In the genomic region with DNA sequence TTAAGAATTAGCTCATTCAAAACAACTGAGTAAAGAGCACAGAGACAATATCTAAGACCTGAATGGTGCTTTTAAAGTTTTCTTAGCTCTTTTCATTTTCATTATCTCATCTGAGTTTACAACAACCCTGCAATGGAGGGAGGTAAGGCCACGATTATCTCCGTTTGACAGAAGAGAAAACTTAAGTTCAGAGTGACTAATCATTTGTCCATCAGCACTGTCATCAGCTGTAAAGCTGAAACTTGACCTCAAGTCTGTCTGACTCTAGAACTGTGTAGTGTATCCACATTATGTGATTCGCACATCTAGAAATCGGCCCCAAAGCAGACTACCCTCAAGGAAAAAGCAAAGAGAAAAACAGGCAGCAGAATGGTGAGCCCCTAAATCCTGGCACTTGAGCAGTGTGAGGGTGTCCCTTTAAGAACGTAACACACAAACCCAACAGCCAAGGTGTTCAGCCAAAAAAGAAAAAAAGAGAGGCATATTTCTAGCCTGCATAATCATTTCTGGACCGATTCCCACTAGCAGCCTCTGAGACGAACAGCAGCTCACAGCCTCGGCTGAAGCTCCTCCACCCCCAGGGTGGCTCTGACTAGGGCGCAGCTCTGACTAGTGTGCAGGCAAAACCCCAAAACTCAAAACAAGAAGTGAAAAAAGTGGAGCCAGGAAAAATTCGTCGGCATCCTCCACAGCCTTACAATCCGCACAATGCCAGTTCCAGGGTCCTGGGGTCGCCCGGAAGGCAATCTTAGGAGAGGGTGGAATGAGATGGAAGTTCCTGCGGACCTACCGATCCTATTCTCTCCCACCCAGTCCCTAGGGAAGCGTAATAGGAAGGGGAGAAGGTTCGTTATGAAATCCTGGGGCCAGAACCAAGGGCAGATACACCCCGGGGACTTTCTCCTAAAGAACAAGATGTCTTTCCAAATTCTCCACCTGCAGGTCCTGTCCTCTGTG, we compare ENCODE assay signal across 10 cellular contexts. TPM values are rescaled to one million over a fixed set of nuclear protein-coding genes. Genes with fewer than 3 reads are reported as not detected.
DNase-seq lines count a peak whose midpoint lies in the region; ATAC-seq, FAIRE-seq and TF ChIP-seq lines count a peak whose summit lies in the region.
"Had no signal": no experiment of that assay in that cellular context is flagged by ENCODE, and none has a peak within 500 bp of the region (broad histone marks: within the 10 kb centered on the region; RNA-seq: fewer than 3 reads in every experiment).

No MANE protein-coding gene starts in this region.

- H3K36me3 ChIP-seq in left lung: no peaks in the 10 kb centered on the region

- ATAC-seq in left lung: peak; percentile 13
- ATAC-seq in stimulated activated effector memory CD8-positive, alpha-beta T cell treated with anti-CD3 and anti-CD28 coated beads, Interleukin-12 subunit alpha, Interleukin-12 subunit beta, amount 100 ng/mL, for 72 hours: no peak

- in situ Hi-C loops in KBM-7 (cut with MboI; ENCODE audit: low pct_unique_long_range_greater_than_20kb, low sequenced_read_pairs): no loop called here

- peaks cover 32% of the 10 kb centered on the region for H3K27me3 Mint-ChIP-seq in chondrocyte (ENCODE audit: low read depth)

- H3K36me3 Mint-ChIP-seq in chondrocyte (ENCODE audit: low read depth): no peaks in the 10 kb centered on the region
- H3K36me3 Mint-ChIP-seq in stimulated activated effector memory CD8-positive, alpha-beta T cell treated with anti-CD3 and anti-CD28 coated beads, Interleukin-12 subunit alpha, Interleukin-12 subunit beta, amount 100 ng/mL, for 72 hours: no peaks in the 10 kb centered on the region

- no peak overlapping the region for H3K27ac Mint-ChIP-seq in chondrocyte (ENCODE audit: unreplicated experiment)
- H3K27ac Mint-ChIP-seq in stimulated activated effector memory CD8-positive, alpha-beta T cell treated with anti-CD3 and anti-CD28 coated beads, Interleukin-12 subunit alpha, Interleukin-12 subunit beta, amount 100 ng/mL, for 72 hours: no peak overlapping the region

- peak overlapping the region; percentile 39 to 55 for H3K27ac ChIP-seq in left lung

- H3K4me1 ChIP-seq in left lung: peaks cover 0 to 26% of the 10 kb centered on the region in 2 donors

- no peak for TF ChIP-seq POLR2A in GM12891 (IDR thresholded peaks at IDR 0.05; ENCODE audit: low read depth, low read length)

- TF ChIP-seq CTCF in chondrocyte (IDR thresholded peaks at IDR 0.05): no peak
- no peak for TF ChIP-seq CTCF in left lung (IDR thresholded peaks at IDR 0.05)

- H3K4me3 ChIP-seq in left lung: peak overlapping the region; percentile 49 to 50

- DNase-seq in HTR-8/SVneo (ENCODE audit: insufficient read length, low spot score) (peak; percentile 29), chondrocyte (ENCODE audit: low spot score) (no peak), left lung (no peak), GM12891 (ENCODE audit: insufficient read length, low spot score) (no peak), KBM-7 (no peak), A172 (ENCODE audit: low spot score) (no peak)
- DNase-seq in stimulated activated effector memory CD8-positive, alpha-beta T cell treated with anti-CD3 and anti-CD28 coated beads, Interleukin-12 subunit alpha, Interleukin-12 subunit beta, amount 100 ng/mL, for 72 hours (ENCODE audit: low spot score in 2 of 2): no peak
- no peak for DNase-seq in activated effector memory CD4-positive, alpha-beta T cell treated with Interleukin-2 at 50 U/mL for 16 hours
- DNase-seq: NK-92 treated with Interleukin-12 subunit alpha and Interleukin-12 subunit beta, amount 100 ng/mL, for 24 hours had no signal

- H3K9me3 ChIP-seq in left lung: no peaks in the 10 kb centered on the region

- FAIRE-seq in HTR-8/SVneo (lab: Jason Lieb, UNC) (peak; percentile 90), GM12891 (lab: Jason Lieb, UNC) (no peak)
- FAIRE-seq: frontal cortex had no signal

- no peaks in the 10 kb centered on the region for H3K9me3 Mint-ChIP-seq in chondrocyte (ENCODE audit: low read depth)
- H3K9me3 Mint-ChIP-seq in stimulated activated effector memory CD8-positive, alpha-beta T cell treated with anti-CD3 and anti-CD28 coated beads, Interleukin-12 subunit alpha, Interleukin-12 subunit beta, amount 100 ng/mL, for 72 hours: no peaks in the 10 kb centered on the region

- peak overlapping the region; percentile 65 for H3K4me3 Mint-ChIP-seq in chondrocyte (ENCODE audit: unreplicated experiment)
- H3K4me3 Mint-ChIP-seq in stimulated activated effector memory CD8-positive, alpha-beta T cell treated with anti-CD3 and anti-CD28 coated beads, Interleukin-12 subunit alpha, Interleukin-12 subunit beta, amount 100 ng/mL, for 72 hours: peak overlapping the region; percentile 46

- intact Hi-C loops in left lung (cut with DNase I): loop anchor here in 1 of 2 donors (10.0 kb wide), 1 partner anchor 314 kb away; no protein-coding TSS in a partner anchor

- peaks cover 20% of the 10 kb centered on the region for H3K4me1 Mint-ChIP-seq in chondrocyte (ENCODE audit: low read depth)
- H3K4me1 Mint-ChIP-seq in stimulated activated effector memory CD8-positive, alpha-beta T cell treated with anti-CD3 and anti-CD28 coated beads, Interleukin-12 subunit alpha, Interleukin-12 subunit beta, amount 100 ng/mL, for 72 hours: peaks cover 10% of the 10 kb centered on the region

- peaks cover 33 to 57% of the 10 kb centered on the region in 2 donors for H3K27me3 ChIP-seq in left lung

TF ChIP-seq in GM12891, 5 proteins besides CTCF, POLR2A, EP300 and RAD21:
- TF ChIP-seq SPI1 (IDR thresholded peaks at IDR 0.05; ENCODE audit: low read depth, low read length) (no peak), POU2F2 (IDR thresholded peaks at IDR 0.05; ENCODE audit: low read depth, low read length) (no peak), POLR2AphosphoS5 (IDR thresholded peaks at IDR 0.05; ENCODE audit: low read depth, low read length) (no peak), PAX5 (IDR thresholded peaks at IDR 0.05; ENCODE audit: insufficient read depth, low read length, severe bottlenecking) (no peak), TAF1 (IDR thresholded peaks at IDR 0.05; ENCODE audit: low read depth, low read length) (no peak)

RNA-seq across cellular contexts. Expression of gene STXBP6, which starts 1.5 kb away (rescaled TPM):
- total RNA-seq in chondrocyte (1.7 to 11.5 TPM (median 1.8 TPM) in 3 replicates), left lung (10 to 100 TPM; 17.2 to 19.9 TPM)
- polyA plus RNA-seq in GM12891 (2012; ENCODE audit: low read depth, missing spikeins): not detected
- total RNA-seq in A172 (2014; rRNA removed; shearing (Covaris generic)): 3.9 and 7.6 TPM in 2 replicates
